ENCODE assay signal across 1 cellular context in the genomic region with DNA sequence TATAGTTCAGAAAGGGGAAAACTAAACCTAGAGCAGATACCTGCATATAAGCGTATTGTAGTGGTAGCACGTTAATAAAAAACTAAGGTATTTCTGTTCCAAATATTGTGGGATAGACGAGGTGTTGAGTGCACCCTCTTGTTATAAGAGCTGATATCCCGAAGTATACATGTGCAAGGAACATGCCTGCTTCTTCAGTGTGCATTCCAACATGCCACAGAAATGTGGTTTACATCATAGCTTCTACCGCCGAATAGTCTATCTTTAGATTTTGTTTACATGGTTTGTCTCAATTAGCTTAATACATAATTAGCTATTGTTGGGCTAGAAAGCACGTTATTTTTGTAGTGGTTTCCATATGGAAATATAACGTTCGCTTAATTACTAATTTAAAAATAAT.
TF ChIP-seq lines count a peak whose summit lies in the region.

No MANE protein-coding gene starts in this region.

TF ChIP-seq in GM23338, 12 proteins besides CTCF, POLR2A, EP300 and RAD21 (continued from another document):
- TF ChIP-seq EZH2phosphoT487 (IDR thresholded peaks at IDR 0.05; ENCODE audit: unreplicated experiment) = no peak
